In the genomic region with DNA sequence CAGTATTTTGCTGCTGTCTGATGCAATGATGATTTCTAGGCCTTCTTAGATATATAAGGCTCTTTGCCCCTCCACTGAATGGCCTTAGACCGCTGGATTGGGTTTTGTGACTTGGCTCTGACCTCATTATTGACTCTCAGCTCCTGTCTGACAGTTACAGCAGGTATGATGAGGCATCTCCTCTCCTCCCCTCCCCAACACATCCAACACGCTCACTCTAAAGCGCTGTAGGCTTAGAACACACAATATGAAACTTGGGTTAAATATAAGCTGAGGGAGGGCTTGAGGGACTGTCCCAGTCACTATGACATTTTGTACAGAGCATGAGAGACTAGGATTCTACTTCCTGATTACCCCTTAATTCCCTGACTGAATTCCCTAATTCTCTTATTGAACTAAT, we compare ENCODE assay signal across 21 cellular contexts. TPM values are rescaled to one million over a fixed set of nuclear protein-coding genes. Genes with fewer than 3 reads are reported as not detected.
DNase-seq lines count a peak whose midpoint lies in the region; ATAC-seq and TF ChIP-seq lines count a peak whose summit lies in the region.
"Had no signal": no experiment of that assay in that cellular context is flagged by ENCODE, and none has a peak within 500 bp of the region (broad histone marks: within the 10 kb centered on the region; RNA-seq: fewer than 3 reads in every experiment).

No MANE protein-coding gene starts in this region.

- H3K23ac ChIP-seq in H9 (ENCODE audit: insufficient read length, low read depth, low read length), result no peak overlapping the region

- peak; percentile 55 for ATAC-seq in stimulated activated naive CD8-positive, alpha-beta T cell treated with anti-CD3 and anti-CD28 coated beads, Interleukin-15, Interleukin-2, amounts not matched to agents 100 U/mL and 50 U/mL, for 24 hours
- no peak for ATAC-seq in stimulated activated naive CD8-positive, alpha-beta T cell treated with anti-CD3 and anti-CD28 coated beads, Interleukin-15, amount 100 ng/mL, for 72 hours
- ATAC-seq in HG03108 (IDR thresholded peaks at IDR 0.05; ENCODE audit: unreplicated experiment) (peak; percentile 90), sciatic nerve (no peak)
- no peak for ATAC-seq in stimulated activated effector memory CD8-positive, alpha-beta T cell treated with anti-CD3 and anti-CD28 coated beads, Interleukin-12 subunit alpha, Interleukin-12 subunit beta, amount 100 ng/mL, for 72 hours
- ATAC-seq: A549; CD8-positive, alpha-beta T cell; pancreas had no signal

- no peaks in the 10 kb centered on the region for H4K20me1 ChIP-seq in H9 (ENCODE audit: control insufficient read depth, insufficient read depth, insufficient read length)

- no peaks in the 10 kb centered on the region for H3K79me1 ChIP-seq in H9 (ENCODE audit: insufficient read depth, low read depth, low read length, poor library complexity, severe bottlenecking)

- no peaks in the 10 kb centered on the region for H3K9me3 ChIP-seq in H9 (ENCODE audit: control insufficient read depth, low read depth, low read length)
- H3K9me3 ChIP-seq: A549, pancreas, testis had no signal

- H2BK120ac ChIP-seq in H9 (ENCODE audit: low read depth, low read length, poor library complexity, severe bottlenecking), result no peak overlapping the region

- no peak overlapping the region for H2AK5ac ChIP-seq in H9 (ENCODE audit: insufficient read length, low read length)

- no peak overlapping the region for H3T11ph ChIP-seq in H9 (ENCODE audit: low read length)

- no peak overlapping the region for H3K27ac Mint-ChIP-seq in stimulated activated naive CD8-positive, alpha-beta T cell treated with anti-CD3 and anti-CD28 coated beads, Interleukin-15, amount 100 ng/mL, for 72 hours
- H3K27ac Mint-ChIP-seq in H9, result peak overlapping the region in 1 of 3 experiments; percentile 25; a peak in 3 of 7 replicates
- no peak overlapping the region for H3K27ac Mint-ChIP-seq in stimulated activated effector memory CD8-positive, alpha-beta T cell treated with anti-CD3 and anti-CD28 coated beads, Interleukin-12 subunit alpha, Interleukin-12 subunit beta, amount 100 ng/mL, for 72 hours
- H3K27ac Mint-ChIP-seq: CD8-positive, alpha-beta T cell had no signal

- H2BK12ac ChIP-seq in H9 (ENCODE audit: insufficient read length, low read depth, low read length), result no peak overlapping the region

- TF ChIP-seq CTCF in H9 (conservative IDR thresholded peaks at IDR 0.05), result no peak

- no peak overlapping the region for H3K4ac ChIP-seq in H9 (ENCODE audit: low read depth, low read length)

- peaks cover 7% of the 10 kb centered on the region for H3K27me3 Mint-ChIP-seq in stimulated activated naive CD8-positive, alpha-beta T cell treated with anti-CD3 and anti-CD28 coated beads, Interleukin-15, amount 100 ng/mL, for 72 hours
- H3K27me3 Mint-ChIP-seq in H9 (ENCODE audit: low read depth), result no peaks in the 10 kb centered on the region

- H3K27ac ChIP-seq in H9 (ENCODE audit: insufficient read length, low read depth, low read length), result no peak overlapping the region
- H3K27ac ChIP-seq: A549, HL-60, pancreas, testis had no signal

- no CpG with 5 or more reads among the region's 3 CpGs for WGBS in H9 (ENCODE audit: extremely low coverage, insufficient read length, low lambda C conversion rate)

- intact Hi-C loops in sciatic nerve (cut with DNase I), result no loop called here

- H2AFZ ChIP-seq in H9 (ENCODE audit: low read length), result no peak overlapping the region

- H3K56ac ChIP-seq in H9 (ENCODE audit: insufficient read length, low read depth, low read length), result no peak overlapping the region

- H2BK15ac ChIP-seq in H9 (ENCODE audit: low read depth, low read length), result no peak overlapping the region

- H3K79me2 ChIP-seq in H9 (ENCODE audit: insufficient read depth, low read length), result no peaks in the 10 kb centered on the region

- H2BK20ac ChIP-seq in H9 (ENCODE audit: low read depth, low read length, poor library complexity, severe bottlenecking), result no peak overlapping the region

- H3K4me2 ChIP-seq in H9 (ENCODE audit: insufficient read depth, insufficient read length, low read length), result no peak overlapping the region
- H3K4me2 ChIP-seq: A549 had no signal

- H3K36me3 Mint-ChIP-seq in H9 (ENCODE audit: insufficient read depth in 1 of 3, low read depth in 3 of 3), result peaks cover 0 to 3% (median 0%) of the 10 kb centered on the region in 3 experiments; a peak in 1 of 7 replicates
- no peaks in the 10 kb centered on the region for H3K36me3 Mint-ChIP-seq in stimulated activated effector memory CD8-positive, alpha-beta T cell treated with anti-CD3 and anti-CD28 coated beads, Interleukin-12 subunit alpha, Interleukin-12 subunit beta, amount 100 ng/mL, for 72 hours
- H3K36me3 Mint-ChIP-seq: CD8-positive, alpha-beta T cell had no signal

- H3K9ac ChIP-seq in H9 (ENCODE audit: extremely low read depth, insufficient read length, low read length), result no peak overlapping the region

- H3K4me3 Mint-ChIP-seq in stimulated activated naive CD8-positive, alpha-beta T cell treated with anti-CD3 and anti-CD28 coated beads, Interleukin-15, amount 100 ng/mL, for 72 hours, result no peak overlapping the region
- no peak overlapping the region for H3K4me3 Mint-ChIP-seq in H9
- no peak overlapping the region for H3K4me3 Mint-ChIP-seq in stimulated activated effector memory CD8-positive, alpha-beta T cell treated with anti-CD3 and anti-CD28 coated beads, Interleukin-12 subunit alpha, Interleukin-12 subunit beta, amount 100 ng/mL, for 72 hours
- H3K4me3 Mint-ChIP-seq: CD8-positive, alpha-beta T cell had no signal

- H4K91ac ChIP-seq in H9 (ENCODE audit: insufficient read length, low read depth, low read length), result no peak overlapping the region

- no peaks in the 10 kb centered on the region for H3K9me3 Mint-ChIP-seq in stimulated activated naive CD8-positive, alpha-beta T cell treated with anti-CD3 and anti-CD28 coated beads, Interleukin-15, amount 100 ng/mL, for 72 hours
- H3K9me3 Mint-ChIP-seq in H9, result no peaks in the 10 kb centered on the region
- H3K9me3 Mint-ChIP-seq in stimulated activated effector memory CD8-positive, alpha-beta T cell treated with anti-CD3 and anti-CD28 coated beads, Interleukin-12 subunit alpha, Interleukin-12 subunit beta, amount 100 ng/mL, for 72 hours, result no peaks in the 10 kb centered on the region
- H3K9me3 Mint-ChIP-seq: CD8-positive, alpha-beta T cell had no signal

- no peaks in the 10 kb centered on the region for H3K27me3 ChIP-seq in H9 (ENCODE audit: insufficient read depth, low read length)
- H3K27me3 ChIP-seq: pancreas, testis had no signal

- H4K5ac ChIP-seq in H9 (ENCODE audit: insufficient read length, low read depth, low read length), result no peak overlapping the region

- peak overlapping the region; percentile 7 for H3K18ac ChIP-seq in H9 (ENCODE audit: insufficient read length, low read depth, low read length)

- DNase-seq in stimulated activated naive CD8-positive, alpha-beta T cell treated with anti-CD3 and anti-CD28 coated beads, Interleukin-15, Interleukin-2, amounts not matched to agents 100 U/mL and 50 U/mL, for 24 hours, result no peak
- DNase-seq in stimulated activated naive CD8-positive, alpha-beta T cell treated with anti-CD3 and anti-CD28 coated beads, Interleukin-15, amount 100 ng/mL, for 72 hours, result no peak
- DNase-seq in H9 (no peak), sciatic nerve (ENCODE audit: low spot score) (no peak), NCI-H1105 (lab: John Stamatoyannopoulos, UW) (no peak)
- no peak for DNase-seq in stimulated activated effector memory CD8-positive, alpha-beta T cell treated with anti-CD3 and anti-CD28 coated beads, Interleukin-12 subunit alpha, Interleukin-12 subunit beta, amount 100 ng/mL, for 72 hours (ENCODE audit: low spot score in 2 of 2)
- DNase-seq in stimulated activated CD4-positive, alpha-beta T cell treated with anti-CD3 and anti-CD28 coated beads, Interleukin-2, amount 100 ng/mL, for 48 hours, result no peak
- DNase-seq: activated CD4-positive, CD25-positive, alpha-beta regulatory T cell; CD8-positive, alpha-beta T cell; NCI-H1694; NCI-H510A treated with DMSO at 0.1 percent for 48 hours; pancreas; RPMI8226; stimulated activated CD4-positive, alpha-beta T cell treated with anti-CD3 and anti-CD28 coated beads, Interleukin-12 subunit alpha, Interleukin-12 subunit beta, amount 100 ng/mL, for 4 hours; T-helper 1 cell; testis had no signal

- no peak overlapping the region for H4K8ac ChIP-seq in H9 (replicated peaks; ENCODE audit: insufficient read length, low read depth, low read length)

- no peaks in the 10 kb centered on the region for H3K23me2 ChIP-seq in H9 (ENCODE audit: insufficient read length, low read depth, low read length, poor library complexity, severe bottlenecking)

- H3K4me1 ChIP-seq in H9 (ENCODE audit: insufficient read depth, low read length), result no peaks in the 10 kb centered on the region
- H3K4me1 ChIP-seq: A549, pancreas, testis had no signal

- H2BK5ac ChIP-seq in H9 (ENCODE audit: insufficient read length, low read length), result no peak overlapping the region

- H3K14ac ChIP-seq in H9 (ENCODE audit: insufficient read depth, low read length), result no peak overlapping the region

- no peaks in the 10 kb centered on the region for H3K4me1 Mint-ChIP-seq in stimulated activated naive CD8-positive, alpha-beta T cell treated with anti-CD3 and anti-CD28 coated beads, Interleukin-15, amount 100 ng/mL, for 72 hours
- peaks cover 3 to 7% of the 10 kb centered on the region in 2 experiments; a peak in 2 of 4 replicates for H3K4me1 Mint-ChIP-seq in H9
- H3K4me1 Mint-ChIP-seq in stimulated activated effector memory CD8-positive, alpha-beta T cell treated with anti-CD3 and anti-CD28 coated beads, Interleukin-12 subunit alpha, Interleukin-12 subunit beta, amount 100 ng/mL, for 72 hours, result no peaks in the 10 kb centered on the region

RNA-seq across cellular contexts. Expression of gene CER1, which starts 18.8 kb away (rescaled TPM):
- 22.3 and 24.3 TPM in 2 replicates for total RNA-seq in H9 (2021)
- not detected for total RNA-seq in sciatic nerve
- total RNA-seq: CD8-positive, alpha-beta T cell; chondrocyte; LHCN-M2; pancreas had no signal

RNA-seq across cellular contexts. Expression of gene ZDHHC21, which starts 48.1 kb away (rescaled TPM):
- 6.4 and 9.0 TPM in 2 replicates for total RNA-seq in H9 (2021)
- 16.9 TPM for total RNA-seq in sciatic nerve

Comparison
In these comparisons a context has a peak if more than half of its experiments do, and no peak if none do; other contexts are left out.
1. ATAC-seq: peak in stimulated activated naive CD8-positive, alpha-beta T cell treated with anti-CD3 and anti-CD28 coated beads, Interleukin-15, Interleukin-2, amounts not matched to agents 100 U/mL and 50 U/mL, for 24 hours (single experiment) and HG03108 (single experiment); none in stimulated activated naive CD8-positive, alpha-beta T cell treated with anti-CD3 and anti-CD28 coated beads, Interleukin-15, amount 100 ng/mL, for 72 hours (single experiment), stimulated activated effector memory CD8-positive, alpha-beta T cell treated with anti-CD3 and anti-CD28 coated beads, Interleukin-12 subunit alpha, Interleukin-12 subunit beta, amount 100 ng/mL, for 72 hours (single experiment) and sciatic nerve (single experiment).
2. RNA of gene CER1, which starts 18.8 kb away (total RNA-seq): 22.3 to 24.3 TPM in H9; not detected in sciatic nerve (single experiment); every median in the first group is over 10 times any median in the second.